In the genomic region with DNA sequence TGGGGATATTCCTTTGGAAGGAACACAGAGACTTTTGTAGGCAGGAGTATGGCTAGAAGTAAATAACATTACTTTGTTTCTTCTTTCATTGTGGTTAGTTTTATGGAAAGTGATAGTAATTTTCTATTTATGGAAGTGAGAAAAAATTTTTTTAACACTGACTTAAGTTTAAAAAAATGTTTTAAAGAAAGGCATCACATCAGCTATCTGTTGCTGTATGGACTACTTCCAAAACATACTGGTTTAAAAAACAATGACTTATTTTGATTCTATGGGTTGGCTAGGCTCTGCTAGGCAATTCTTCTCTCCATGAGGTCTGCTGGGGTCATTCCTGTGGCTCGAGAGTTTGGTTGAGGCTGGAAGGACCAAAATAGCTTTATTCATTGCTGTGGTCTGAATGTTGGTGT, we compare ENCODE assay signal across 13 cellular contexts. TPM values are rescaled to one million over a fixed set of nuclear protein-coding genes. Genes with fewer than 3 reads are reported as not detected.
DNase-seq lines count a peak whose midpoint lies in the region; ATAC-seq, FAIRE-seq and TF ChIP-seq lines count a peak whose summit lies in the region.
"Had no signal": no experiment of that assay in that cellular context is flagged by ENCODE, and none has a peak within 500 bp of the region (broad histone marks: within the 10 kb centered on the region; RNA-seq: fewer than 3 reads in every experiment).

No MANE protein-coding gene starts in this region.

- intact Hi-C loops in natural killer cell (cut with micrococcal nuclease), result loop anchor here (10.0 kb wide), 1 partner anchor 201 kb away; no protein-coding TSS in a partner anchor

- DNase-seq in natural killer cell (no peak), SK-N-MC (ENCODE audit: low read depth, low spot score) (no peak), keratinocyte (ENCODE audit: low read depth, low spot score) (no peak), NCI-H510A (lab: John Stamatoyannopoulos, UW) (no peak), NCI-H526 treated with DMSO at 0.1 percent for 48 hours (lab: John Stamatoyannopoulos, UW) (no peak)
- DNase-seq in natural killer cell treated with Interleukin-12 subunit alpha and Interleukin-12 subunit beta and Interleukin-15 and Interleukin-18, amount 100 ng/mL, for 72 hours (ENCODE audit: low spot score), result no peak
- no peak for DNase-seq in activated effector memory CD4-positive, alpha-beta T cell treated with Interleukin-2 at 50 U/mL for 16 hours
- DNase-seq: activated naive CD8-positive, alpha-beta T cell treated with anti-CD3 and anti-CD28 coated beads, Interleukin-2, amount 10 ng/mL, durations not matched to agents 7 days and 5 days; naive thymus-derived CD4-positive, alpha-beta T cell; NCI-H187; stimulated activated CD4-positive, alpha-beta T cell treated with anti-CD3 and anti-CD28 coated beads, Interleukin-12 subunit alpha, Interleukin-12 subunit beta, amount 100 ng/mL, for 4 hours had no signal

- peaks cover 0 to 3% of the 10 kb centered on the region in 2 donors for H3K9me3 Mint-ChIP-seq in natural killer cell
- H3K9me3 Mint-ChIP-seq in natural killer cell treated with Interleukin-12 subunit alpha and Interleukin-12 subunit beta and Interleukin-15 and Interleukin-18, amount 100 ng/mL, for 72 hours, result no peaks in the 10 kb centered on the region

- peak overlapping the region in 1 of 2 donors; percentile 29 for H3K27ac Mint-ChIP-seq in natural killer cell
- H3K27ac Mint-ChIP-seq in natural killer cell treated with Interleukin-12 subunit alpha and Interleukin-12 subunit beta and Interleukin-15 and Interleukin-18, amount 100 ng/mL, for 72 hours, result peak overlapping the region in 1 of 2 donors; percentile 26
- H3K27ac Mint-ChIP-seq: activated naive CD8-positive, alpha-beta T cell treated with anti-CD3 and anti-CD28 coated beads, Interleukin-2, amount 10 ng/mL, durations not matched to agents 7 days and 5 days had no signal

- H3K27me3 Mint-ChIP-seq in natural killer cell (ENCODE audit: low read depth in 2 of 2), result no peaks in the 10 kb centered on the region
- no peaks in the 10 kb centered on the region for H3K27me3 Mint-ChIP-seq in natural killer cell treated with Interleukin-12 subunit alpha and Interleukin-12 subunit beta and Interleukin-15 and Interleukin-18, amount 100 ng/mL, for 72 hours
- H3K27me3 Mint-ChIP-seq: activated naive CD8-positive, alpha-beta T cell treated with anti-CD3 and anti-CD28 coated beads, Interleukin-2, amount 10 ng/mL, durations not matched to agents 7 days and 5 days; naive thymus-derived CD4-positive, alpha-beta T cell had no signal

- H3K4me1 ChIP-seq in keratinocyte (ENCODE audit: control insufficient read depth, extremely low read depth, insufficient read depth, low read length), result peaks cover 30% of the 10 kb centered on the region

- no peaks in the 10 kb centered on the region for H3K9me3 ChIP-seq in SK-N-MC (ENCODE audit: low read depth, low read length)
- H3K9me3 ChIP-seq in keratinocyte (ENCODE audit: control insufficient read depth, low read depth, low read length), result no peaks in the 10 kb centered on the region

- H3K36me3 Mint-ChIP-seq in natural killer cell, result no peaks in the 10 kb centered on the region
- H3K36me3 Mint-ChIP-seq in natural killer cell treated with Interleukin-12 subunit alpha and Interleukin-12 subunit beta and Interleukin-15 and Interleukin-18, amount 100 ng/mL, for 72 hours, result no peaks in the 10 kb centered on the region

- no peaks in the 10 kb centered on the region for H3K79me2 ChIP-seq in keratinocyte (ENCODE audit: control insufficient read depth, insufficient read depth, low read length)

- peaks cover 58 to 60% of the 10 kb centered on the region in 2 donors for H3K4me1 Mint-ChIP-seq in natural killer cell
- peaks cover 42 to 48% of the 10 kb centered on the region in 2 donors for H3K4me1 Mint-ChIP-seq in natural killer cell treated with Interleukin-12 subunit alpha and Interleukin-12 subunit beta and Interleukin-15 and Interleukin-18, amount 100 ng/mL, for 72 hours (ENCODE audit: low read depth in 2 of 2)

- no peaks in the 10 kb centered on the region for H3K36me3 ChIP-seq in SK-N-MC (ENCODE audit: insufficient read depth, low read length)
- no peaks in the 10 kb centered on the region for H3K36me3 ChIP-seq in keratinocyte (ENCODE audit: control insufficient read depth in 2 of 2, extremely low read depth in 1 of 2, insufficient read depth in 2 of 2, low read length in 2 of 2)

- H3K4me2 ChIP-seq in keratinocyte (ENCODE audit: control insufficient read depth, extremely low read depth, insufficient read depth, low read depth, low read length), result no peak overlapping the region

- no peak for TF ChIP-seq CTCF in natural killer cell (IDR thresholded peaks at IDR 0.05)
- TF ChIP-seq CTCF in keratinocyte (optimal IDR thresholded peaks at IDR 0.05 in 1 of 3, IDR thresholded peaks at IDR 0.05 in 1 of 3, conservative IDR thresholded peaks at IDR 0.05 in 1 of 3; ENCODE audit: extremely low read depth in 1 of 3, insufficient read depth in 2 of 3, low read length in 3 of 3), result no peak

- ATAC-seq in natural killer cell, result peak in 2 of 3 donors; percentile 18 to 43
- no peak for ATAC-seq in natural killer cell treated with Interleukin-12 subunit alpha and Interleukin-12 subunit beta and Interleukin-15 and Interleukin-18, amount 100 ng/mL, for 72 hours
- no peak for ATAC-seq in GM21381 (IDR thresholded peaks at IDR 0.05; ENCODE audit: unreplicated experiment)
- ATAC-seq: naive thymus-derived CD4-positive, alpha-beta T cell had no signal

- H3K4me3 Mint-ChIP-seq in natural killer cell, result peak overlapping the region; percentile 6
- no peak overlapping the region for H3K4me3 Mint-ChIP-seq in natural killer cell treated with Interleukin-12 subunit alpha and Interleukin-12 subunit beta and Interleukin-15 and Interleukin-18, amount 100 ng/mL, for 72 hours
- H3K4me3 Mint-ChIP-seq: activated naive CD8-positive, alpha-beta T cell treated with anti-CD3 and anti-CD28 coated beads, Interleukin-2, amount 10 ng/mL, durations not matched to agents 7 days and 5 days had no signal

- peak; percentile 5 for FAIRE-seq in keratinocyte (lab: Jason Lieb, UNC)
- FAIRE-seq: endometrium had no signal

- no peaks in the 10 kb centered on the region for H4K20me1 ChIP-seq in keratinocyte (ENCODE audit: control insufficient read depth, extremely low read depth, insufficient read depth, low read length)

- H3K27ac ChIP-seq in SK-N-MC (0 out of 2 replicates have a peak overlapping the region, but pooled peaks have one; percentile 81), keratinocyte (ENCODE audit: control insufficient read depth, insufficient read depth, low read length) (no peak overlapping the region)

- H2AFZ ChIP-seq in keratinocyte (ENCODE audit: control insufficient read depth, low read length), result no peak overlapping the region

- dilution Hi-C loops in keratinocyte (cut with MboI; ENCODE audit: extremely low pct_ligation_motif_present, low sequenced_read_pairs), result no loop called here

- H3K27me3 ChIP-seq in keratinocyte (ENCODE audit: control insufficient read depth, extremely low read depth, insufficient read depth, low read length), result no peaks in the 10 kb centered on the region

- H3K9me1 ChIP-seq in keratinocyte (ENCODE audit: control insufficient read depth, extremely low read depth, insufficient read depth, low read length), result no peaks in the 10 kb centered on the region

- no peak overlapping the region for H3K9ac ChIP-seq in SK-N-MC (ENCODE audit: insufficient read length)
- H3K9ac ChIP-seq in keratinocyte (ENCODE audit: control insufficient read depth, extremely low read depth, insufficient read depth, low read length), result no peak overlapping the region

- H3K4me3 ChIP-seq in SK-N-MC, result no peak overlapping the region
- no peak overlapping the region for H3K4me3 ChIP-seq in keratinocyte (ENCODE audit: control insufficient read depth in 2 of 3, extremely low read depth in 1 of 3, insufficient read depth in 2 of 3, low read depth in 1 of 3, low read length in 3 of 3)

RNA-seq across cellular contexts. Expression of a gene that starts 31.7 kb away (rescaled TPM):
- total RNA-seq in natural killer cell, result 100 to 1,000 TPM; 131 to 241 (median 167) TPM
- 100 to 1,000 TPM; 129 to 192 TPM for total RNA-seq in natural killer cell treated with Interleukin-12 subunit alpha and Interleukin-12 subunit beta and Interleukin-15 and Interleukin-18, amount 100 ng/mL, for 72 hours
- polyA plus RNA-seq in keratinocyte, result 213 to 577 TPM (median 375 TPM) in 3 replicates
- polyA plus RNA-seq in keratinocyte (2011; ENCODE audit: low read depth), result 528 TPM
- 64.1 and 143 TPM in 2 replicates for polyA plus RNA-seq in keratinocyte (2011; cell fraction: cytosol; rRNA removed)
- 720 and 1,040 TPM in 2 replicates for polyA plus RNA-seq in keratinocyte (2011; cell fraction: nucleus; rRNA removed)
- polyA plus RNA-seq in keratinocyte (2012; ENCODE audit: low replicate concordance), result 229 and 376 TPM in 2 replicates
- 238 to 790 TPM (median 512 TPM) in 3 replicates for polyA minus RNA-seq in keratinocyte
- 139 TPM for polyA minus RNA-seq in keratinocyte (2011; cell fraction: cytosol; rRNA and poly(A)+ RNA removed)
- 1,093 and 1,815 TPM in 2 replicates for polyA minus RNA-seq in keratinocyte (2011; cell fraction: nucleus; rRNA and poly(A)+ RNA removed)

Comparison
In these comparisons a context has a peak if more than half of its experiments do, and no peak if none do; other contexts are left out.
1. ATAC-seq: peak in natural killer cell (2 of 3); none in natural killer cell treated with Interleukin-12 subunit alpha and Interleukin-12 subunit beta and Interleukin-15 and Interleukin-18, amount 100 ng/mL, for 72 hours (0 of 2) and GM21381 (single experiment).